Comparison of ENCODE assay signal across 8 cellular contexts in genomic region chr17:64128787-64129514, GRCh38. TPM values are rescaled to one million over a fixed set of nuclear protein-coding genes. Genes with fewer than 3 reads are reported as not detected.
A peak's percentile ranks its signal among the peaks of the same experiment; 100 is the strongest.
DNase-seq lines count a peak whose midpoint lies in the region; ATAC-seq and TF ChIP-seq lines count a peak whose summit lies in the region.

No MANE protein-coding gene starts in this region.

- TF ChIP-seq EP300 in suprapubic skin (IDR thresholded peaks at IDR 0.05): no peak

- peaks cover 53% of the 10 kb centered on the region for H3K4me1 ChIP-seq in suprapubic skin

- 12% methylated on average over 15 of the region's 15 CpGs for WGBS in suprapubic skin

- peak overlapping the region; percentile 65 for H3K4me3 ChIP-seq in kidney epithelial cell (ENCODE audit: low read depth, low read length)
- peak overlapping the region; percentile 88 for H3K4me3 ChIP-seq in suprapubic skin

- no peak for TF ChIP-seq POLR2A in suprapubic skin (IDR thresholded peaks at IDR 0.05)

- H3K27me3 ChIP-seq in kidney epithelial cell (ENCODE audit: control insufficient read depth, insufficient read depth, low read length) (no peaks in the 10 kb centered on the region), suprapubic skin (no peaks in the 10 kb centered on the region)

- peak overlapping the region; percentile 96 for H3K27ac ChIP-seq in suprapubic skin

- TF ChIP-seq CTCF in kidney epithelial cell (IDR thresholded peaks at IDR 0.05; ENCODE audit: insufficient read depth, low read length, poor library complexity, severe bottlenecking) (no peak), suprapubic skin (IDR thresholded peaks at IDR 0.05) (no peak)

- DNase-seq in DMS153 (lab: John Stamatoyannopoulos, UW): peak; percentile 5
- no peak for DNase-seq in DMS153 treated with DMSO at 0.1 percent for 48 hours (lab: John Stamatoyannopoulos, UW; ENCODE audit: unreplicated experiment)
- DNase-seq in LHCN-M2 (ENCODE audit: low read depth): peak; percentile 50
- peak; percentile 60 for DNase-seq in astrocyte of the hippocampus (ENCODE audit: low read depth, low spot score)
- no peak for DNase-seq in kidney epithelial cell (ENCODE audit: low read depth)
- no peak for DNase-seq in suprapubic skin (ENCODE audit: low spot score in 2 of 2)
- DNase-seq in iPS-NIHi7 (ENCODE audit: extremely low spot score): no peak

- ATAC-seq in HG02870 (IDR thresholded peaks at IDR 0.05; ENCODE audit: unreplicated experiment): no peak

- H3K36me3 ChIP-seq in kidney epithelial cell (ENCODE audit: control insufficient read depth, insufficient read depth, low read length): no peaks in the 10 kb centered on the region
- no peaks in the 10 kb centered on the region for H3K36me3 ChIP-seq in suprapubic skin

- no peaks in the 10 kb centered on the region for H3K9me3 ChIP-seq in suprapubic skin

RNA-seq across cellular contexts. Expression of gene ERN1, which starts 1.0 kb away (rescaled TPM):
- total RNA-seq in LHCN-M2 (2014; rRNA removed): 2.9 and 3.8 TPM in 2 replicates
- 1.8 TPM for polyA plus RNA-seq in LHCN-M2 (2012)
- total RNA-seq in kidney epithelial cell: 19.6 and 28.1 TPM in 2 replicates
- 10 to 100 TPM; 21.2 to 41.1 (median 35.1) TPM for total RNA-seq in suprapubic skin

Comparison
In these comparisons a context has a peak if more than half of its experiments do, and no peak if none do; other contexts are left out.
1. DNase-seq: peak in DMS153 (single experiment), LHCN-M2 (single experiment) and astrocyte of the hippocampus (single experiment); none in DMS153 treated with DMSO at 0.1 percent for 48 hours (single experiment), kidney epithelial cell (single experiment), suprapubic skin (0 of 2) and iPS-NIHi7 (single experiment).